Comparison of ENCODE assay signal across 9 cellular contexts in genomic region chr14:104949406-104949955, GRCh38. TPM values are rescaled to one million over a fixed set of nuclear protein-coding genes. Genes with fewer than 3 reads are reported as not detected.
"Had no signal": no experiment of that assay in that cellular context is flagged by ENCODE, and none has a peak within 500 bp of the region (broad histone marks: within the 10 kb centered on the region; RNA-seq: fewer than 3 reads in every experiment).

No MANE protein-coding gene starts in this region.

RNA-seq across cellular contexts. Expression of gene PLD4, which starts 24.8 kb away (rescaled TPM):
- total RNA-seq: dermis microvascular lymphatic vessel endothelial cell, endodermal cell, gastrocnemius medialis, glomerular endothelial cell, hepatocyte, left lobe of liver, lung microvascular endothelial cell, myocyte had no signal

RNA-seq across cellular contexts. Expression of gene AHNAK2, which starts 28.7 kb away (rescaled TPM):
- polyA plus RNA-seq: immature natural killer cell had no signal
